34 cellular contexts compared by ENCODE assay signal in the genomic region with DNA sequence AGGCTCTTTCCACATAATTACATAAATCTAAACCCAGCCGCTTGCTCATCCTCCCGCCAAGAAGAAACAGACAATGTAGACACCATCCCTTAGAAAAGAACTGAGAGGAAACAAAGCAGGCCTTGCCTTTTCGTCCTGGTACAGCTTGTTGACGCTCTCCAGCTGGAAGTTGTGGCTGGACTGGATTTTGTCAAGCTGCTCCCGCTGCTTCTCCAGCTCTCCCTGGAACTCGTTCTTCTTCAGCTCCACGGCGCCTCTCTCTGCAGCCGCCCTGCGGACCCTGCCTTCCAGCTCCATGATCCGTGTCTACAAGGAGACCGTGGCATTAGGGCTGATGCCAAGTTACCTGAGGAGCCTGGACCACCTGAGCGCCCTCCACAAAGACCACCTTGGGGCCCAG. TPM values are rescaled to one million over a fixed set of nuclear protein-coding genes. Genes with fewer than 3 reads are reported as not detected.
DNase-seq lines count a peak whose midpoint lies in the region; ATAC-seq, FAIRE-seq and TF ChIP-seq lines count a peak whose summit lies in the region.
"Had no signal": no experiment of that assay in that cellular context is flagged by ENCODE, and none has a peak within 500 bp of the region (broad histone marks: within the 10 kb centered on the region; RNA-seq: fewer than 3 reads in every experiment).

No MANE protein-coding gene starts in this region.

- peaks cover 0 to 6% (median 3%) of the 10 kb centered on the region in 4 experiments; a peak in 4 of 7 replicates for H3K4me1 ChIP-seq in H1 (replicated peaks in 1 of 4; ENCODE audit: control insufficient read depth in 3 of 4, insufficient read depth in 4 of 4, low read length in 3 of 4)
- H3K4me1 ChIP-seq in sigmoid colon: peaks cover 0 to 49% (median 47%) of the 10 kb centered on the region in 4 donors
- H3K4me1 ChIP-seq in spleen: no peaks in the 10 kb centered on the region
- H3K4me1 ChIP-seq: esophagus squamous epithelium, gastrocnemius medialis, upper lobe of left lung had no signal

- intact Hi-C loops in sigmoid colon (cut with DNase I) (loop anchor here (5.0 kb wide), 2 partner anchors 35 to 200 kb away; no protein-coding TSS in a partner anchor), posterior vena cava (cut with DNase I) (no loop called here), spleen (cut with DNase I; ENCODE audit: low total_unique reads) (no loop called here)

- TF ChIP-seq CTCF in H1 (IDR thresholded peaks at IDR 0.05; ENCODE audit: control extremely low read depth in 1 of 3, insufficient read depth in 1 of 3, low read depth in 1 of 3, low read length in 3 of 3) (no peak), sigmoid colon (IDR thresholded peaks at IDR 0.05) (no peak), spleen (IDR thresholded peaks at IDR 0.05 in 8 of 11, conservative IDR thresholded peaks at IDR 0.05 in 3 of 11) (no peak)

- CTCF ChIA-PET in H1 (lab: Charles Lee; ENCODE audit: partially characterized antibody): interaction anchor here (0.6 to 1.9 kb wide), 6 partner anchors 8 to 220 kb away, joined by 3 to 7 read pairs (median 4); no protein-coding TSS in a partner anchor

- H3K36me3 ChIP-seq in H1 (ENCODE audit: control insufficient read depth in 2 of 4, insufficient read depth in 4 of 4, low read length in 3 of 4) (peaks cover 0 to 17% (median 4%) of the 10 kb centered on the region in 4 experiments; a peak in 4 of 8 replicates), sigmoid colon (no peaks in the 10 kb centered on the region), spleen (peaks cover 0 to 28% (median 0%) of the 10 kb centered on the region in 6 donors)
- H3K36me3 ChIP-seq: gastrocnemius medialis, upper lobe of left lung had no signal

- H3K18ac ChIP-seq in H1 (ENCODE audit: extremely low read depth, low read length): no peak overlapping the region

- H3K9me3 Mint-ChIP-seq in naive thymus-derived CD8-positive, alpha-beta T cell: no peaks in the 10 kb centered on the region
- H3K9me3 Mint-ChIP-seq: activated CD4-positive, alpha-beta memory T cell treated with anti-CD3 and anti-CD28 coated beads for 36 hours; activated naive CD4-positive, alpha-beta T cell treated with anti-CD3 and anti-CD28 coated beads, Interleukin-2, amount 50 U/mL, for 24 hours; activated T-helper 1 cell treated with anti-CD3 and anti-CD28 coated beads, Interleukin-12 subunit alpha, Interleukin-12 subunit beta, Interleukin-2, Interleukin-4 antibody, amounts not matched to agents 30 ng/mL and 10 ng/mL and 1 ng/mL, durations not matched to agents 14 hours and 24 hours and 36 hours; dendritic cell treated with granulocyte-macrophage colony-stimulating factor and Interleukin-4, amounts not matched to agents 40 ng/mL and 50 ng/mL, for 4 days; T-helper 1 cell treated with Interleukin-12 subunit alpha and Interleukin-12 subunit beta and Interleukin-4 antibody, amounts not matched to agents 30 μg/mL and 1 μg/mL, for 36 hours had no signal

- H2BK20ac ChIP-seq in H1 (ENCODE audit: low read length): no peak overlapping the region

- WGBS in H1 (ENCODE audit: extremely low coverage in 1 of 2, insufficient coverage in 1 of 2, insufficient read length in 1 of 2, insufficient replicate concordance in 2 of 2, low coverage in 1 of 2, low lambda C conversion rate in 2 of 2, missing lambda C conversion rate in 1 of 2), 2 experiments: 92% methylated on average over 13 of the region's 13 CpGs; no CpG with 5 or more reads in 1 of the 2 experiments
- 81 to 91% methylated on average over 13 of the region's 13 CpGs for WGBS in sigmoid colon, 2 donors
- 87 to 93% (median 90%) methylated on average over 13 of the region's 13 CpGs for WGBS in spleen, 5 donors

- no peak overlapping the region for H3K4ac ChIP-seq in H1 (replicated peaks; ENCODE audit: insufficient read length, low read depth, low read length)

- H3K27me3 Mint-ChIP-seq in naive thymus-derived CD8-positive, alpha-beta T cell: peaks cover 0 to 2% (median 0%) of the 10 kb centered on the region in 5 donors
- H3K27me3 Mint-ChIP-seq: activated CD4-positive, alpha-beta memory T cell treated with anti-CD3 and anti-CD28 coated beads for 36 hours; dendritic cell treated with granulocyte-macrophage colony-stimulating factor and Interleukin-4, amounts not matched to agents 40 ng/mL and 50 ng/mL, for 4 days had no signal

- H3K79me1 ChIP-seq in H1 (ENCODE audit: low read depth, low read length): no peaks in the 10 kb centered on the region

- H3K27ac ChIP-seq in H1 (ENCODE audit: low read depth, low read length): no peak overlapping the region
- H3K27ac ChIP-seq in sigmoid colon: peak overlapping the region in 3 of 4 donors; percentile 72 to 74 (median 73)
- no peak overlapping the region for H3K27ac ChIP-seq in spleen
- H3K27ac ChIP-seq: esophagus squamous epithelium, gastrocnemius medialis, SK-N-MC, upper lobe of left lung had no signal

- no peak overlapping the region for H2BK5ac ChIP-seq in H1 (ENCODE audit: low read depth, low read length)

- H3K4me3 ChIP-seq in H1 (ENCODE audit: extremely low read depth in 1 of 4, insufficient read depth in 2 of 4, low read depth in 3 of 4, low read length in 4 of 4) (no peak overlapping the region), sigmoid colon (peak overlapping the region in 2 of 4 donors; percentile 4 to 16), spleen (no peak overlapping the region)
- H3K4me3 ChIP-seq: esophagus squamous epithelium, gastrocnemius medialis, K562, mucosa of descending colon, SK-N-MC, upper lobe of left lung had no signal

- H3K9me3 ChIP-seq in H1 (ENCODE audit: insufficient read depth in 2 of 2, low read depth in 1 of 2, low read length in 1 of 2) (no peaks in the 10 kb centered on the region), sigmoid colon (no peaks in the 10 kb centered on the region), spleen (no peaks in the 10 kb centered on the region)
- H3K9me3 ChIP-seq: esophagus squamous epithelium, gastrocnemius medialis, mucosa of descending colon, stomach, upper lobe of left lung had no signal

- DNase-seq in NCI-H446 treated with DMSO at 0.1 percent for 48 hours (lab: John Stamatoyannopoulos, UW) (peak; percentile 20), H1 (ENCODE audit: low read depth in 1 of 2, low spot score in 2 of 2) (no peak), midbrain (lab: John Stamatoyannopoulos, UW) (peak; percentile 9), sigmoid colon (peak; percentile 89), posterior vena cava (ENCODE audit: low spot score) (no peak), spleen (no peak)
- DNase-seq in naive thymus-derived CD8-positive, alpha-beta T cell: no peak
- DNase-seq: activated CD4-positive, alpha-beta memory T cell treated with anti-CD3 and anti-CD28 coated beads for 36 hours; activated CD8-positive, alpha-beta memory T cell treated with anti-CD3 and anti-CD28 coated beads, Interleukin-2, amount 50 U/mL, for 4 hours; COR-L47; esophagus squamous epithelium; gastrocnemius medialis; GF-D8; mucosa of descending colon; NCI-H1105; NCI-H2029; NCI-H345; NCI-H82; stimulated activated CD8-positive, alpha-beta memory T cell treated with anti-CD3 and anti-CD28 coated beads, Interleukin-4, amount 100 ng/mL, for 48 hours; stomach had no signal

- H2AK5ac ChIP-seq in H1 (ENCODE audit: low read depth, low read length): no peak overlapping the region

- no peak overlapping the region for H2BK120ac ChIP-seq in H1 (replicated peaks; ENCODE audit: low read depth, low read length)

- H4K91ac ChIP-seq in H1 (replicated peaks; ENCODE audit: insufficient read length, low read length): no peak overlapping the region

- no peak overlapping the region for H3K23ac ChIP-seq in H1 (ENCODE audit: insufficient read length)

- no peak overlapping the region for H2BK15ac ChIP-seq in H1 (ENCODE audit: low read length)

- H3K27me3 ChIP-seq in H1 (replicated peaks in 1 of 4; ENCODE audit: control insufficient read depth in 3 of 4, extremely low read depth in 1 of 4, insufficient read depth in 3 of 4, low read length in 3 of 4) (no peaks in the 10 kb centered on the region), sigmoid colon (no peaks in the 10 kb centered on the region), spleen (replicated peaks in 1 of 7) (no peaks in the 10 kb centered on the region)
- H3K27me3 ChIP-seq: esophagus squamous epithelium, gastrocnemius medialis, stomach, upper lobe of left lung had no signal

- H4K5ac ChIP-seq in H1 (ENCODE audit: insufficient read length, low read depth, low read length): no peak overlapping the region

- H3K9ac ChIP-seq in H1 (replicated peaks in 1 of 4; ENCODE audit: extremely low read depth in 1 of 4, low read depth in 3 of 4, low read length in 3 of 4): no peak overlapping the region

- H4K8ac ChIP-seq in H1 (ENCODE audit: extremely low read depth, insufficient read depth, low read length): no peak overlapping the region

- H2BK12ac ChIP-seq in H1 (ENCODE audit: low read depth, low read length): no peak overlapping the region

- no peak for TF ChIP-seq EP300 in H1 (IDR thresholded peaks at IDR 0.05; ENCODE audit: borderline replicate concordance in 1 of 2, low read depth in 2 of 2, low read length in 2 of 2)
- peak; percentile 46 to 94 (median 72) for TF ChIP-seq EP300 in sigmoid colon (IDR thresholded peaks at IDR 0.05)

- no peak for TF ChIP-seq POLR2A in H1 (IDR thresholded peaks at IDR 0.05; ENCODE audit: control extremely low read depth in 1 of 2, low read depth in 2 of 2, low read length in 2 of 2)
- TF ChIP-seq POLR2A in sigmoid colon (IDR thresholded peaks at IDR 0.05): no peak
- TF ChIP-seq POLR2A in spleen (IDR thresholded peaks at IDR 0.05): no peak

- ATAC-seq in naive thymus-derived CD8-positive, alpha-beta T cell: no peak
- no peak for ATAC-seq in GM19397 (IDR thresholded peaks at IDR 0.05; ENCODE audit: unreplicated experiment)
- ATAC-seq: activated CD4-positive, CD25-positive, alpha-beta regulatory T cell treated with anti-CD3 and anti-CD28 coated beads, Interleukin-2, amount 50 U/mL, for 24 hours; gastrocnemius medialis; HCT116; K562; left lobe of liver; mucosa of descending colon had no signal

- H3K4me2 ChIP-seq in H1 (ENCODE audit: insufficient read depth in 1 of 2, low read depth in 2 of 2, low read length in 2 of 2): no peak overlapping the region

- H3K27ac Mint-ChIP-seq in naive thymus-derived CD8-positive, alpha-beta T cell: no peak overlapping the region
- H3K27ac Mint-ChIP-seq: activated CD4-positive, alpha-beta memory T cell treated with anti-CD3 and anti-CD28 coated beads for 36 hours; activated T-helper 1 cell treated with anti-CD3 and anti-CD28 coated beads, Interleukin-12 subunit alpha, Interleukin-12 subunit beta, Interleukin-2, Interleukin-4 antibody, amounts not matched to agents 30 ng/mL and 10 ng/mL and 1 ng/mL, durations not matched to agents 14 hours and 24 hours and 36 hours; dendritic cell treated with granulocyte-macrophage colony-stimulating factor and Interleukin-4, amounts not matched to agents 40 ng/mL and 50 ng/mL, for 4 days; T-helper 1 cell treated with Interleukin-12 subunit alpha and Interleukin-12 subunit beta and Interleukin-4 antibody, amounts not matched to agents 30 μg/mL and 1 μg/mL, for 36 hours had no signal

- H3K4me1 Mint-ChIP-seq in naive thymus-derived CD8-positive, alpha-beta T cell: peaks cover 0 to 8% (median 0%) of the 10 kb centered on the region in 4 donors

- no peak for FAIRE-seq in H1 (lab: Jason Lieb, UNC)
- FAIRE-seq: endometrium, GM19239, K562, TTC549 had no signal

- no peaks in the 10 kb centered on the region for H3K23me2 ChIP-seq in H1 (ENCODE audit: low read depth, low read length)

- no peak overlapping the region for H3K14ac ChIP-seq in H1 (ENCODE audit: insufficient read length)

- H4K20me1 ChIP-seq in H1 (replicated peaks in 1 of 2; ENCODE audit: control insufficient read depth in 1 of 2, insufficient read depth in 2 of 2, low read length in 2 of 2): peaks cover 4 to 13% of the 10 kb centered on the region in 2 experiments

- H3K36me3 Mint-ChIP-seq in naive thymus-derived CD8-positive, alpha-beta T cell: no peaks in the 10 kb centered on the region
- H3K36me3 Mint-ChIP-seq: activated CD4-positive, alpha-beta memory T cell treated with anti-CD3 and anti-CD28 coated beads for 36 hours; activated naive CD4-positive, alpha-beta T cell treated with anti-CD3 and anti-CD28 coated beads, Interleukin-2, amount 50 U/mL, for 24 hours had no signal

- no peak for TF ChIP-seq RAD21 in H1 (IDR thresholded peaks at IDR 0.05 in 1 of 2, conservative IDR thresholded peaks at IDR 0.05 in 1 of 2; ENCODE audit: low read depth in 2 of 2, low read length in 2 of 2)

- H3K56ac ChIP-seq in H1 (replicated peaks; ENCODE audit: insufficient read length, low read depth, low read length): peak overlapping the region; percentile 12

- POLR2A ChIA-PET in H1 (lab: Charles Lee; ENCODE audit: partially characterized antibody): interaction anchor here (0.6 kb wide), 1 partner anchor 169 kb away, joined by 3 read pairs; no protein-coding TSS in a partner anchor
- POLR2A ChIA-PET in naive thymus-derived CD8-positive, alpha-beta T cell (lab: Charles Lee): no interaction called here

- H3K79me2 ChIP-seq in H1 (ENCODE audit: control insufficient read depth in 1 of 2, insufficient read depth in 2 of 2, low read length in 2 of 2): no peaks in the 10 kb centered on the region

- H2AFZ ChIP-seq in H1 (ENCODE audit: low read length): no peak overlapping the region

- no peak overlapping the region for H3K4me3 Mint-ChIP-seq in naive thymus-derived CD8-positive, alpha-beta T cell
- H3K4me3 Mint-ChIP-seq: activated CD4-positive, alpha-beta memory T cell treated with anti-CD3 and anti-CD28 coated beads for 36 hours; activated naive CD4-positive, alpha-beta T cell treated with anti-CD3 and anti-CD28 coated beads, Interleukin-2, amount 50 U/mL, for 24 hours; activated T-helper 1 cell treated with anti-CD3 and anti-CD28 coated beads, Interleukin-12 subunit alpha, Interleukin-12 subunit beta, Interleukin-2, Interleukin-4 antibody, amounts not matched to agents 30 ng/mL and 10 ng/mL and 1 ng/mL, durations not matched to agents 14 hours and 24 hours and 36 hours; dendritic cell treated with granulocyte-macrophage colony-stimulating factor and Interleukin-4, amounts not matched to agents 40 ng/mL and 50 ng/mL, for 4 days; T-helper 1 cell treated with Interleukin-12 subunit alpha and Interleukin-12 subunit beta and Interleukin-4 antibody, amounts not matched to agents 30 μg/mL and 1 μg/mL, for 36 hours had no signal

RNA-seq across cellular contexts. Expression of a gene that starts 22.1 kb away (rescaled TPM):
- total RNA-seq in H1 (2021; fragmentation: NEBNext Ultra II Directional; extraction: Animal tissue kit (Norgen Biotek cat#: 25700)): 88.9 and 89.4 TPM in 2 replicates
- polyA plus RNA-seq in H1 (2011; rRNA removed) (32.2 and 45.9 TPM in 2 replicates), sigmoid colon (100 to 1,000 TPM in 1 of 3 donors, 10 to 100 TPM in 2; 39.6 to 187 (median 42.5) TPM), spleen (10 to 100 TPM in 1 of 3 donors, 1 to 10 TPM in 2; 4.8 to 17.9 (median 6.7) TPM)
- 55.6 TPM for polyA plus RNA-seq in H1 (2011; cell fraction: cytosol; rRNA removed)
- polyA plus RNA-seq in H1 (2011; cell fraction: nucleus; rRNA removed): 32.7 TPM
- 80.1 to 96.8 TPM (median 90.0 TPM) in 4 replicates for polyA plus RNA-seq in H1 (2012, experiment 1 of 2)
- 11.1 TPM for polyA plus RNA-seq in H1 (2012, experiment 2 of 2)
- 79.8 TPM for polyA plus RNA-seq in H1 (2013, experiment 1 of 2)
- polyA plus RNA-seq in H1 (2013, experiment 2 of 2): 101 TPM
- 26.5 and 37.3 TPM in 2 replicates for polyA minus RNA-seq in H1 (2011; rRNA and poly(A)+ RNA removed)
- polyA minus RNA-seq in H1 (2011; cell fraction: cytosol; rRNA and poly(A)+ RNA removed): 42.2 TPM
- 20.0 TPM for polyA minus RNA-seq in H1 (2011; cell fraction: nucleus; rRNA and poly(A)+ RNA removed)
- total RNA-seq in sigmoid colon (10 to 100 TPM in 3 of 4 donors, 1 to 10 TPM in 1; 9.2 to 14.3 (median 13.2) TPM), posterior vena cava (10 to 100 TPM; 19.6 to 22.4 TPM), spleen (10 to 100 TPM; 44.5 to 76.3 (median 53.9) TPM)
- 1 to 10 TPM in 1 of 2 experiments, under 1 TPM in 1; 0.75 to 1.5 TPM for total RNA-seq in naive thymus-derived CD8-positive, alpha-beta T cell
- 1 to 10 TPM in 2 of 3 donors, under 1 TPM in 1; 0.83 to 1.2 (median 1.1) TPM for polyA plus RNA-seq in naive thymus-derived CD8-positive, alpha-beta T cell

Comparison
In these comparisons a context has a peak if more than half of its experiments do, and no peak if none do; other contexts are left out.
1. DNase-seq: peak in NCI-H446 treated with DMSO at 0.1 percent for 48 hours (single experiment), midbrain (single experiment) and sigmoid colon (single experiment); none in H1 (0 of 2), posterior vena cava (single experiment), naive thymus-derived CD8-positive, alpha-beta T cell (0 of 10) and spleen (single experiment).
2. H3K27ac ChIP-seq: peak in sigmoid colon (3 of 4); none in H1 (single experiment) and spleen (0 of 8).
3. RNA of a gene that starts 22.1 kb away (total RNA-seq): 88.9 to 89.4 TPM in H1, 44.5 to 76.3 TPM in spleen, 19.6 to 22.4 TPM in posterior vena cava and 9.2 to 14.3 TPM in sigmoid colon; 0.75 to 1.5 TPM in naive thymus-derived CD8-positive, alpha-beta T cell; every median in the first group is over 4 times any median in the second.